12 cellular contexts compared by ENCODE assay signal in genomic region chr6:30163090-30163917, GRCh38. TPM values are rescaled to one million over a fixed set of nuclear protein-coding genes. Genes with fewer than 3 reads are reported as not detected.
DNase-seq lines count a peak whose midpoint lies in the region; ATAC-seq and TF ChIP-seq lines count a peak whose summit lies in the region.
"Had no signal": no experiment of that assay in that cellular context is flagged by ENCODE, and none has a peak within 500 bp of the region (broad histone marks: within the 10 kb centered on the region; RNA-seq: fewer than 3 reads in every experiment).

Gene TRIM15, plus strand, starts transcription at chr6:30163546. Its CDS starts 139 bp downstream, at chr6:30163685.

- H3K36me3 Mint-ChIP-seq in chondrocyte (ENCODE audit: low read depth): no peaks in the 10 kb centered on the region

- no peak within 1 kb of the TSS for H3K4me3 Mint-ChIP-seq in chondrocyte (ENCODE audit: unreplicated experiment)
- H3K4me3 Mint-ChIP-seq: nephron had no signal

- ATAC-seq in left colon: peak; percentile 82
- ATAC-seq in thoracic aorta (ENCODE audit: insufficient number of reproducible peaks, low FRiP score, low read depth): peak; percentile 29

- no peaks in the 10 kb centered on the region for H3K4me1 ChIP-seq in thoracic aorta (ENCODE audit: control insufficient read depth in 1 of 2, low read depth in 2 of 2)
- H3K4me1 ChIP-seq: SJSA1 had no signal

- H3K27ac ChIP-seq in thoracic aorta: no peak within 1 kb of the TSS
- H3K27ac ChIP-seq: SJSA1 had no signal

- no peaks in the 10 kb centered on the region for H3K4me1 Mint-ChIP-seq in chondrocyte (ENCODE audit: low read depth)
- H3K4me1 Mint-ChIP-seq: nephron had no signal

- no peaks in the 10 kb centered on the region for H3K9me3 ChIP-seq in thoracic aorta
- H3K9me3 ChIP-seq: SJSA1 had no signal

- H3K36me3 ChIP-seq in thoracic aorta: no peaks in the 10 kb centered on the region
- H3K36me3 ChIP-seq: SJSA1 had no signal

- H3K9me3 Mint-ChIP-seq in chondrocyte (ENCODE audit: low read depth): peaks cover 3% of the 10 kb centered on the region
- H3K9me3 Mint-ChIP-seq: nephron had no signal

- peak; percentile 26 for DNase-seq in activated T-cell treated with anti-CD3 and anti-CD28 coated beads for 24 hours (ENCODE audit: low read depth)
- no peak for DNase-seq in activated T-cell treated with anti-CD3 and anti-CD28 coated beads, Interleukin-2, amount 50 U/mL, for 1 hour
- peak; percentile 81 for DNase-seq in activated CD8-positive, alpha-beta memory T cell treated with anti-CD3 and anti-CD28 coated beads, Interleukin-2, amount 50 U/mL, for 48 hours
- peak; percentile 91 to 95 for DNase-seq in left colon
- no peak for DNase-seq in thoracic aorta (ENCODE audit: low spot score)
- DNase-seq in GM03348 (ENCODE audit: low spot score): no peak
- DNase-seq in DMS114 treated with DMSO at 0.1 percent for 48 hours (lab: John Stamatoyannopoulos, UW; ENCODE audit: unreplicated experiment): no peak
- no peak for DNase-seq in chondrocyte (ENCODE audit: low spot score)
- DNase-seq: glutamatergic neuron had no signal

- no peak within 1 kb of the TSS for H3K27ac Mint-ChIP-seq in chondrocyte (ENCODE audit: unreplicated experiment)
- H3K27ac Mint-ChIP-seq: nephron had no signal

- intact Hi-C loops in left colon (cut with DNase I, micrococcal nuclease): no loop called here

- peaks cover 16% of the 10 kb centered on the region for H3K27me3 Mint-ChIP-seq in chondrocyte (ENCODE audit: low read depth)

- TF ChIP-seq CTCF in thoracic aorta (IDR thresholded peaks at IDR 0.05) (no peak), chondrocyte (IDR thresholded peaks at IDR 0.05) (no peak)

- H3K27me3 ChIP-seq in thoracic aorta (replicated peaks; ENCODE audit: insufficient read depth): no peaks in the 10 kb centered on the region

- no peak within 1 kb of the TSS for H3K4me3 ChIP-seq in thoracic aorta
- H3K4me3 ChIP-seq: SJSA1 had no signal

RNA-seq across cellular contexts. Expression of gene TRIM15, which starts in this region (rescaled TPM):
- total RNA-seq in left colon (10 to 100 TPM; 58.8 to 62.5 TPM), thoracic aorta (not detected), chondrocyte (not detected in 3 replicates)
- total RNA-seq: LHCN-M2, SJSA1 had no signal

Comparison
In these comparisons a context has a peak if more than half of its experiments do, and no peak if none do; other contexts are left out.
1. RNA of gene TRIM15 (total RNA-seq): 58.8 to 62.5 TPM in left colon; not detected in thoracic aorta and not detected in chondrocyte; every median in the first group is over 10 times any median in the second.
2. DNase-seq: peak in activated T-cell treated with anti-CD3 and anti-CD28 coated beads for 24 hours (single experiment), activated CD8-positive, alpha-beta memory T cell treated with anti-CD3 and anti-CD28 coated beads, Interleukin-2, amount 50 U/mL, for 48 hours (single experiment) and left colon (2 of 2); none in activated T-cell treated with anti-CD3 and anti-CD28 coated beads, Interleukin-2, amount 50 U/mL, for 1 hour (single experiment), thoracic aorta (single experiment), GM03348 (single experiment), DMS114 treated with DMSO at 0.1 percent for 48 hours (single experiment) and chondrocyte (single experiment).
3. Peak in ATAC-seq in thoracic aorta; RNA of the gene not detected or under 1 TPM.